Comparison of ENCODE assay signal across 9 cellular contexts in the genomic region with DNA sequence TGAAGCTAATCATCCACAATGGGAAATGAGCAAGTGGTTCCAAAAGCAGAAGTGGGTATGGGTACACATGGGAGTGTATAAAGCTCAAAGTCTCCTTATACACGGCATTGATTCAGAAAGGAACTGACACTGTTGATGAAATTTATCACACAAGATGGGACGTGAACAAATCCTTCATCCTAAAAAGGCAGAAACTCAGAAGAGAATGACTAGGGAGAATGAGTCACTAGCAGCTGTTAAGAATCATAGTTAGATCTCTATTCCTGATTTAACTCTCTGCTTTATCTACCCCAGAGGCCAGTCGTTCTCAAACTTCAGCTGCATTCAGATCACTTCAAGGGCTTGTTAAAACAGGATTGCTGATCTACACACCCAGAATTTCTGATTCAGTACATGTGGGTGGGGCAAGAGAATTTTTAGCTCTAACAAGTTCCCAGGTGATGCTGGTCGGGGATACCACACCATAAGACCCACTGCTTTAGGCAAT.
DNase-seq lines count a peak whose midpoint lies in the region; ATAC-seq and TF ChIP-seq lines count a peak whose summit lies in the region.
"Had no signal": no experiment of that assay in that cellular context is flagged by ENCODE, and none has a peak within 500 bp of the region (broad histone marks: within the 10 kb centered on the region; RNA-seq: fewer than 3 reads in every experiment).

No MANE protein-coding gene starts in this region.

- H3K4me3 Mint-ChIP-seq in chondrocyte (ENCODE audit: unreplicated experiment): peak overlapping the region; percentile 13
- H3K4me3 Mint-ChIP-seq: activated naive CD4-positive, alpha-beta T cell treated with anti-CD3 and anti-CD28 coated beads, Interleukin-2, amount 50 U/mL, for 24 hours had no signal

- peak; percentile 48 for ATAC-seq in HG02938 (IDR thresholded peaks at IDR 0.05; ENCODE audit: unreplicated experiment)

- H3K36me3 Mint-ChIP-seq in chondrocyte (ENCODE audit: low read depth): peaks cover 2% of the 10 kb centered on the region
- H3K36me3 Mint-ChIP-seq: activated naive CD4-positive, alpha-beta T cell treated with anti-CD3 and anti-CD28 coated beads, Interleukin-2, amount 50 U/mL, for 24 hours had no signal

- H3K4me1 Mint-ChIP-seq in chondrocyte (ENCODE audit: low read depth): peaks cover 55% of the 10 kb centered on the region
- H3K4me1 Mint-ChIP-seq: activated naive CD4-positive, alpha-beta T cell treated with anti-CD3 and anti-CD28 coated beads, Interleukin-2, amount 50 U/mL, for 24 hours had no signal

- H3K27me3 Mint-ChIP-seq in chondrocyte (ENCODE audit: low read depth): no peaks in the 10 kb centered on the region
- H3K27me3 Mint-ChIP-seq: activated naive CD4-positive, alpha-beta T cell treated with anti-CD3 and anti-CD28 coated beads, Interleukin-2, amount 50 U/mL, for 24 hours had no signal

- DNase-seq in COLO829 (ENCODE audit: low spot score) (peak; percentile 72), chondrocyte (ENCODE audit: low spot score) (no peak), non-pigmented ciliary epithelial cell (ENCODE audit: low read depth) (peak; percentile 88), NCI-H1417 treated with DMSO at 0.1 percent for 48 hours (lab: John Stamatoyannopoulos, UW) (no peak), iPS-NIHi11 (ENCODE audit: low spot score) (no peak)
- DNase-seq in activated CD8-positive, alpha-beta memory T cell treated with anti-CD3 and anti-CD28 coated beads, Interleukin-2, amount 50 U/mL, for 48 hours: no peak
- no peak for DNase-seq in activated CD4-positive, alpha-beta T cell treated with anti-CD3 and anti-CD28 coated beads for 1 hour

- peaks cover 6% of the 10 kb centered on the region for H3K9me3 Mint-ChIP-seq in chondrocyte (ENCODE audit: low read depth)
- H3K9me3 Mint-ChIP-seq: activated naive CD4-positive, alpha-beta T cell treated with anti-CD3 and anti-CD28 coated beads, Interleukin-2, amount 50 U/mL, for 24 hours had no signal

- no peak for TF ChIP-seq CTCF in chondrocyte (IDR thresholded peaks at IDR 0.05)

- H3K27ac Mint-ChIP-seq in chondrocyte (ENCODE audit: unreplicated experiment): peak overlapping the region; percentile 94
- H3K27ac Mint-ChIP-seq: activated naive CD4-positive, alpha-beta T cell treated with anti-CD3 and anti-CD28 coated beads, Interleukin-2, amount 50 U/mL, for 24 hours had no signal

Comparison
In these comparisons a context has a peak if more than half of its experiments do, and no peak if none do; other contexts are left out.
1. DNase-seq: peak in COLO829 (single experiment) and non-pigmented ciliary epithelial cell (single experiment); none in chondrocyte (single experiment), NCI-H1417 treated with DMSO at 0.1 percent for 48 hours (single experiment), activated CD8-positive, alpha-beta memory T cell treated with anti-CD3 and anti-CD28 coated beads, Interleukin-2, amount 50 U/mL, for 48 hours (single experiment), activated CD4-positive, alpha-beta T cell treated with anti-CD3 and anti-CD28 coated beads for 1 hour (single experiment) and iPS-NIHi11 (single experiment).